In the genomic region with DNA sequence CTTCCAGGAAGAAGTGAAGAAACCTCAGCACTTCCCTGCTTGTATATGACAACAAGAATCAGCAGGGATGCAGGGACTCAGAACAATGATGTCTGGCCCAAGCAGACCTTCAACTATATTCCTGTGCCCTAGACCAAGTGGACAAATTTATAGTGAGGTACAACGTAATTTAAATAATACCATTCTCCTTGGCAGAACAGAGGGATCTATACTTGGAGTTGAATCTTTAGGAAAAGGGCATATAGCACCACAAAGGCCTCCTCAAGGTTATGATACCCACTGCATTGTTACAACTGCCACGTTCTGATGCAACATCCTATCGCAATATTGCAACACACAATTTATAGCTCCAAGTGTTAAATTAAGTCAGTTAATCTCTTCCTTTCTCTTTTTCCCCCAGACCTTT, we compare ENCODE assay signal across 22 cellular contexts. TPM values are rescaled to one million over a fixed set of nuclear protein-coding genes. Genes with fewer than 3 reads are reported as not detected.
DNase-seq lines count a peak whose midpoint lies in the region; ATAC-seq and TF ChIP-seq lines count a peak whose summit lies in the region.
"Had no signal": no experiment of that assay in that cellular context is flagged by ENCODE, and none has a peak within 500 bp of the region (broad histone marks: within the 10 kb centered on the region; RNA-seq: fewer than 3 reads in every experiment).

No MANE protein-coding gene starts in this region.

- peaks cover 0 to 2% of the 10 kb centered on the region in 2 donors for H3K9me3 Mint-ChIP-seq in activated T-cell treated with anti-CD3 and anti-CD28 coated beads, Interleukin-2, amount 50 U/mL, for 72 hours
- no peaks in the 10 kb centered on the region for H3K9me3 Mint-ChIP-seq in progenitor cell of endocrine pancreas (ENCODE audit: low read depth)
- H3K9me3 Mint-ChIP-seq: activated naive CD8-positive, alpha-beta T cell treated with anti-CD3 and anti-CD28 coated beads, Interleukin-2, amount 10 ng/mL, durations not matched to agents 7 days and 5 days; activated T-helper 17 cell treated with anti-CD3 and anti-CD28 coated beads, Interleukin-2, amount 50 U/mL, for 72 hours; GM23338 had no signal

- H3K4me1 Mint-ChIP-seq in activated T-cell treated with anti-CD3 and anti-CD28 coated beads, Interleukin-2, amount 50 U/mL, for 72 hours (ENCODE audit: low read depth) = peaks cover 47% of the 10 kb centered on the region
- no peaks in the 10 kb centered on the region for H3K4me1 Mint-ChIP-seq in progenitor cell of endocrine pancreas (ENCODE audit: low read depth)
- H3K4me1 Mint-ChIP-seq: GM23338 had no signal

- H3K27me3 ChIP-seq in Loucy (ENCODE audit: insufficient read depth, low read length, poor library complexity, severe bottlenecking) = no peaks in the 10 kb centered on the region
- H3K27me3 ChIP-seq: foreskin keratinocyte, right atrium auricular region had no signal

- H3K9ac ChIP-seq in Loucy (ENCODE audit: low read depth, low read length, poor library complexity, severe bottlenecking) = no peak overlapping the region

- ATAC-seq in activated T-cell treated with anti-CD3 and anti-CD28 coated beads, Interleukin-2, amount 50 U/mL, for 72 hours (replicated peaks in 1 of 2) = no peak
- no peak for ATAC-seq in GM21423 (IDR thresholded peaks at IDR 0.05; ENCODE audit: unreplicated experiment)
- ATAC-seq: activated T-helper 17 cell treated with anti-CD3 and anti-CD28 coated beads, Interleukin-2, amount 50 U/mL, for 72 hours; foreskin keratinocyte; GM23338 had no signal

- TF ChIP-seq CTCF in Loucy (conservative IDR thresholded peaks at IDR 0.05; ENCODE audit: low read length) (no peak), fibroblast of villous mesenchyme (IDR thresholded peaks at IDR 0.05; ENCODE audit: insufficient read depth, low read depth, low read length) (no peak), progenitor cell of endocrine pancreas (IDR thresholded peaks at IDR 0.05; ENCODE audit: unreplicated experiment) (no peak)

- no peak for DNase-seq in activated T-cell treated with anti-CD3 and anti-CD28 coated beads, Interleukin-2, amount 50 U/mL, for 72 hours
- DNase-seq in activated T-cell treated with anti-CD3 and anti-CD28 coated beads, Interleukin-2, amount 50 U/mL, for 48 hours = no peak
- DNase-seq in SKM-1 (lab: John Stamatoyannopoulos, UW; ENCODE audit: unreplicated experiment) (peak; percentile 9), fibroblast of villous mesenchyme (ENCODE audit: low read depth) (peak; percentile 42), progenitor cell of endocrine pancreas (ENCODE audit: low spot score, unreplicated experiment) (no peak)
- no peak for DNase-seq in stimulated activated naive CD4-positive, alpha-beta T cell (lab: John Stamatoyannopoulos, UW)
- DNase-seq: ACHN; activated CD4-positive, CD25-positive, alpha-beta regulatory T cell treated with anti-CD3 and anti-CD28 coated beads, Interleukin-2, amount 50 U/mL, for 72 hours; activated naive CD8-positive, alpha-beta T cell treated with anti-CD3 and anti-CD28 coated beads, Interleukin-2, amount 10 ng/mL, durations not matched to agents 7 days and 5 days; Calu3; cerebellar nuclear complex; foreskin keratinocyte; mesendoderm; NCI-H1092; NCI-H2029 treated with DMSO at 0.1 percent for 48 hours; NCI-H446 treated with DMSO at 0.1 percent for 48 hours; NK-92 treated with Interleukin-12 subunit alpha and Interleukin-12 subunit beta, amount 100 ng/mL, for 24 hours had no signal

- H3K27ac Mint-ChIP-seq in activated T-cell treated with anti-CD3 and anti-CD28 coated beads, Interleukin-2, amount 50 U/mL, for 72 hours = peak overlapping the region; percentile 86
- H3K27ac Mint-ChIP-seq in progenitor cell of endocrine pancreas = no peak overlapping the region
- H3K27ac Mint-ChIP-seq: activated naive CD8-positive, alpha-beta T cell treated with anti-CD3 and anti-CD28 coated beads, Interleukin-2, amount 10 ng/mL, durations not matched to agents 7 days and 5 days; activated T-helper 17 cell treated with anti-CD3 and anti-CD28 coated beads, Interleukin-2, amount 50 U/mL, for 72 hours; GM23338 had no signal

- no peaks in the 10 kb centered on the region for H3K36me3 ChIP-seq in Loucy (ENCODE audit: insufficient read depth, low read length)
- H3K36me3 ChIP-seq: right atrium auricular region had no signal

- H3K79me2 ChIP-seq in Loucy (ENCODE audit: insufficient read depth, low read length) = no peaks in the 10 kb centered on the region

- peaks cover 15 to 68% of the 10 kb centered on the region in 2 donors for H3K36me3 Mint-ChIP-seq in activated T-cell treated with anti-CD3 and anti-CD28 coated beads, Interleukin-2, amount 50 U/mL, for 72 hours (ENCODE audit: insufficient read depth in 2 of 2)
- H3K36me3 Mint-ChIP-seq in progenitor cell of endocrine pancreas (ENCODE audit: insufficient read depth) = peaks cover 4% of the 10 kb centered on the region

- H2AFZ ChIP-seq in Loucy (ENCODE audit: low read length) = 0 out of 2 replicates have a peak overlapping the region, but pooled peaks have one; percentile 1
- H2AFZ ChIP-seq: GM23338 had no signal

- peaks cover 7% of the 10 kb centered on the region for H3K4me1 ChIP-seq in Loucy (ENCODE audit: insufficient read depth, low read length, poor library complexity, severe bottlenecking)
- H3K4me1 ChIP-seq: foreskin keratinocyte, right atrium auricular region had no signal

- H4K20me1 ChIP-seq in Loucy (ENCODE audit: insufficient read depth, low read length, poor library complexity, severe bottlenecking) = no peaks in the 10 kb centered on the region

- H3K4me3 ChIP-seq in Loucy (ENCODE audit: low read length, poor library complexity, severe bottlenecking) (no peak overlapping the region), fibroblast of villous mesenchyme (ENCODE audit: low read depth, low read length) (no peak overlapping the region)
- H3K4me3 ChIP-seq: GM23338, right atrium auricular region had no signal

- no peaks in the 10 kb centered on the region for H3F3A ChIP-seq in Loucy (ENCODE audit: low read depth)

- H3K9me3 ChIP-seq in Loucy (ENCODE audit: insufficient read depth, low read depth, low read length) = no peaks in the 10 kb centered on the region
- H3K9me3 ChIP-seq: right atrium auricular region had no signal

- peak overlapping the region; percentile 24 to 32 for H3K4me3 Mint-ChIP-seq in activated T-cell treated with anti-CD3 and anti-CD28 coated beads, Interleukin-2, amount 50 U/mL, for 72 hours
- H3K4me3 Mint-ChIP-seq in progenitor cell of endocrine pancreas (ENCODE audit: low read depth) = no peak overlapping the region
- H3K4me3 Mint-ChIP-seq: activated naive CD8-positive, alpha-beta T cell treated with anti-CD3 and anti-CD28 coated beads, Interleukin-2, amount 10 ng/mL, durations not matched to agents 7 days and 5 days; activated T-helper 17 cell treated with anti-CD3 and anti-CD28 coated beads, Interleukin-2, amount 50 U/mL, for 72 hours; GM23338 had no signal

- no peaks in the 10 kb centered on the region for H3K9me2 ChIP-seq in Loucy (replicated peaks; ENCODE audit: low read depth, low read length)

- H3K27me3 Mint-ChIP-seq in activated T-cell treated with anti-CD3 and anti-CD28 coated beads, Interleukin-2, amount 50 U/mL, for 72 hours (ENCODE audit: low read depth) = no peaks in the 10 kb centered on the region
- no peaks in the 10 kb centered on the region for H3K27me3 Mint-ChIP-seq in progenitor cell of endocrine pancreas
- H3K27me3 Mint-ChIP-seq: activated naive CD8-positive, alpha-beta T cell treated with anti-CD3 and anti-CD28 coated beads, Interleukin-2, amount 10 ng/mL, durations not matched to agents 7 days and 5 days; activated T-helper 17 cell treated with anti-CD3 and anti-CD28 coated beads, Interleukin-2, amount 50 U/mL, for 72 hours had no signal

- H3K4me2 ChIP-seq in Loucy (ENCODE audit: low read depth, low read length, poor library complexity, severe bottlenecking) = no peak overlapping the region
- H3K4me2 ChIP-seq: GM23338 had no signal

RNA-seq across cellular contexts. Expression of a gene that starts 29.1 kb away (rescaled TPM):
- 100 to 1,000 TPM in 1 of 2 donors, 10 to 100 TPM in 1; 96.5 to 117 TPM for total RNA-seq in activated T-cell treated with anti-CD3 and anti-CD28 coated beads, Interleukin-2, amount 50 U/mL, for 72 hours
- under 0.01 TPM in 2 replicates for total RNA-seq in fibroblast of villous mesenchyme
- total RNA-seq in progenitor cell of endocrine pancreas = 0.17 and 0.31 TPM in 2 replicates

Comparison
In these comparisons a context has a peak if more than half of its experiments do, and no peak if none do; other contexts are left out.
1. DNase-seq: peak in SKM-1 (single experiment) and fibroblast of villous mesenchyme (single experiment); none in activated T-cell treated with anti-CD3 and anti-CD28 coated beads, Interleukin-2, amount 50 U/mL, for 72 hours (0 of 2), activated T-cell treated with anti-CD3 and anti-CD28 coated beads, Interleukin-2, amount 50 U/mL, for 48 hours (0 of 2), progenitor cell of endocrine pancreas (single experiment) and stimulated activated naive CD4-positive, alpha-beta T cell (0 of 6).
2. RNA of a gene that starts 29.1 kb away (total RNA-seq): 96.5 to 117 TPM in activated T-cell treated with anti-CD3 and anti-CD28 coated beads, Interleukin-2, amount 50 U/mL, for 72 hours; 0.17 to 0.31 TPM in progenitor cell of endocrine pancreas and under 0.01 TPM in fibroblast of villous mesenchyme; every median in the first group is over 10 times any median in the second.